20 cellular contexts compared by ENCODE assay signal in the genomic region with DNA sequence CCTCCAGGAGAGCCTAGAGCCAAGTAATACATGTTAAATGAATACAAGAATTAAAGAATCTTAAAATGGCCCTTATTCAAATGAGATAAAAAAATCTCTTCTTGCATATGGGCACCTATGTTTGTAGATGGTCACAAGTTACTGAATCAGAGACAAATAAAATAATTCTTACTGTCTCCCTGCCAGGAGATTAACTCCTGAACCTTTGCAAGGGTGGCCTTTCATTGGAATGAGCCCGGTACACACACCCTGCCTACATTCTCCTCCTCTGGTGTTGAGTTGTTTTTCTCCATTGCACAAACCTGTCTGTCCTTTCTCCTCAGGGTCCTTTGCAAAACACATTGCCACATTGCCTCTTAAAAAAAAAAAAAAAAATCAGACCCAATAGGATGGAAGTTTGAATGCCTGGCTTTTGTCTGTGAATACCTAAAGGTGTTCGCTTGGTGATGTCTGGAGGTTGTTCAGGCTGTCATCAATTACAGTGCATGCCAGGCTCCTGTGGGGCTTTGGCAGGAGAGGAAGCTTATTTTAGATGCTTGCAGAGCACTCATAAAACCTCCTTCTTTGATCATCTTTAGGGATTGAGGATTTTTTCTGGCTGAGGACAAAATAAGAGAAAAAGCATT. TPM values are rescaled to one million over a fixed set of nuclear protein-coding genes. Genes with fewer than 3 reads are reported as not detected.
DNase-seq lines count a peak whose midpoint lies in the region; ATAC-seq, FAIRE-seq and TF ChIP-seq lines count a peak whose summit lies in the region.
"Had no signal": no experiment of that assay in that cellular context is flagged by ENCODE, and none has a peak within 500 bp of the region (broad histone marks: within the 10 kb centered on the region; RNA-seq: fewer than 3 reads in every experiment).

No MANE protein-coding gene starts in this region.

- no peak overlapping the region for H3K4me3 Mint-ChIP-seq in stimulated activated memory B cell treated with anti-CD40 and anti-IgM and Interleukin-4, amounts not matched to agents 10 μg/mL and 1 μg/mL and 100 μg/mL, for 72 hours
- H3K4me3 Mint-ChIP-seq: CD14-positive monocyte had no signal

- H3K9me2 ChIP-seq in SK-N-SH, result no peaks in the 10 kb centered on the region

- no peaks in the 10 kb centered on the region for H3F3A ChIP-seq in SK-N-SH (replicated peaks; ENCODE audit: insufficient read depth)

- 85% methylated on average over 2 of the region's 2 CpGs for WGBS in SK-N-SH (ENCODE audit: low lambda C conversion rate)

- H3K79me2 ChIP-seq in SK-N-SH (ENCODE audit: insufficient read depth), result no peaks in the 10 kb centered on the region

- DNase-seq in SK-N-SH (no peak), epithelial cell of esophagus (ENCODE audit: low read depth) (peak; percentile 19), islet precursor cell (peak; percentile 77), GM10266 (ENCODE audit: extremely low spot score) (no peak), H54 (ENCODE audit: insufficient read length, low spot score) (no peak), Kasumi-1 (lab: John Stamatoyannopoulos, UW) (no peak)
- DNase-seq: 8988T, DMS79 treated with DMSO at 0.1 percent for 48 hours, KG1, MV-4-11, NCI-H1694 treated with DMSO at 0.1 percent for 48 hours, NCI-H2107, NCI-H510A, PC-9 had no signal

- H3K9ac ChIP-seq in SK-N-SH, result no peak overlapping the region

- no peaks in the 10 kb centered on the region for H4K20me1 ChIP-seq in SK-N-SH (ENCODE audit: insufficient read depth)

- H3K4me2 ChIP-seq in SK-N-SH, result no peak overlapping the region
- H3K4me2 ChIP-seq: PC-9 had no signal

- H3K4me1 ChIP-seq in SK-N-SH (ENCODE audit: control insufficient read depth in 1 of 2, insufficient read depth in 2 of 2, low read depth in 1 of 2, low read length in 1 of 2), result peaks cover 0 to 4% of the 10 kb centered on the region in 2 experiments; a peak in 2 of 4 replicates
- H3K4me1 ChIP-seq: SJSA1 had no signal

- no peaks in the 10 kb centered on the region for H3K36me3 Mint-ChIP-seq in stimulated activated memory B cell treated with anti-CD40 and anti-IgM and Interleukin-4, amounts not matched to agents 10 μg/mL and 1 μg/mL and 100 μg/mL, for 72 hours
- H3K36me3 Mint-ChIP-seq: CD14-positive monocyte had no signal

- peaks cover 45% of the 10 kb centered on the region for H3K4me1 Mint-ChIP-seq in stimulated activated memory B cell treated with anti-CD40 and anti-IgM and Interleukin-4, amounts not matched to agents 10 μg/mL and 1 μg/mL and 100 μg/mL, for 72 hours

- peak; percentile 52; the same call in 2 of the 3 replicates for ATAC-seq in SK-N-SH treated with all-trans-retinoic acid at 6 μM for 48 hours
- no peak for ATAC-seq in stimulated activated memory B cell treated with anti-CD40 and anti-IgM and Interleukin-4, amounts not matched to agents 10 μg/mL and 1 μg/mL and 100 μg/mL, for 72 hours

- H3K27ac Mint-ChIP-seq in stimulated activated memory B cell treated with anti-CD40 and anti-IgM and Interleukin-4, amounts not matched to agents 10 μg/mL and 1 μg/mL and 100 μg/mL, for 72 hours, result peak overlapping the region; percentile 24

- FAIRE-seq in H54 (lab: Jason Lieb, UNC), result no peak
- FAIRE-seq: G401.6 had no signal

- TF ChIP-seq POLR2A in H54 (IDR thresholded peaks at IDR 0.05; ENCODE audit: low read depth, low read length), result no peak

- H3K27ac ChIP-seq in SK-N-SH (ENCODE audit: low read depth in 2 of 2, low read length in 1 of 2), result no peak overlapping the region
- H3K27ac ChIP-seq: PC-9, RWPE1, SJSA1 had no signal

- POLR2A ChIA-PET in SK-N-SH (lab: Yijun Ruan, JAX), result no interaction called here

- H3K36me3 ChIP-seq in SK-N-SH (replicated peaks in 1 of 2; ENCODE audit: control insufficient read depth in 1 of 2, insufficient read depth in 2 of 2, low read length in 1 of 2), result no peaks in the 10 kb centered on the region
- H3K36me3 ChIP-seq: SJSA1 had no signal

- CTCF ChIA-PET in SK-N-SH (lab: Yijun Ruan, JAX), result interaction anchor here (1.1 kb wide), 1 partner anchor 187 kb away, joined by 5 read pairs; no protein-coding TSS in a partner anchor

- H3K9me3 ChIP-seq in SK-N-SH, result no peaks in the 10 kb centered on the region
- H3K9me3 ChIP-seq: SJSA1 had no signal

- no peak for TF ChIP-seq EP300 in SK-N-SH (IDR thresholded peaks at IDR 0.05; ENCODE audit: borderline replicate concordance in 1 of 2, low read depth in 1 of 2, low read length in 1 of 2)

- H3K9me3 Mint-ChIP-seq in stimulated activated memory B cell treated with anti-CD40 and anti-IgM and Interleukin-4, amounts not matched to agents 10 μg/mL and 1 μg/mL and 100 μg/mL, for 72 hours, result no peaks in the 10 kb centered on the region

- no peaks in the 10 kb centered on the region for H3K27me3 Mint-ChIP-seq in stimulated activated memory B cell treated with anti-CD40 and anti-IgM and Interleukin-4, amounts not matched to agents 10 μg/mL and 1 μg/mL and 100 μg/mL, for 72 hours

- TF ChIP-seq RAD21 in SK-N-SH (IDR thresholded peaks at IDR 0.05; ENCODE audit: low read length), result no peak

- no peaks in the 10 kb centered on the region for H3K27me3 ChIP-seq in SK-N-SH (ENCODE audit: insufficient read depth)
- H3K27me3 ChIP-seq: SJSA1 had no signal

- H3K4me3 ChIP-seq in SK-N-SH (ENCODE audit: low read depth in 2 of 2, low read length in 1 of 2) (no peak overlapping the region), epithelial cell of esophagus (ENCODE audit: low read length) (no peak overlapping the region)
- H3K4me3 ChIP-seq: PC-9, SJSA1 had no signal

- no peak overlapping the region for H2AFZ ChIP-seq in SK-N-SH (ENCODE audit: low read depth)
- H2AFZ ChIP-seq: PC-9 had no signal

- TF ChIP-seq CTCF in SK-N-SH (IDR thresholded peaks at IDR 0.05) (no peak), epithelial cell of esophagus (IDR thresholded peaks at IDR 0.05; ENCODE audit: insufficient read depth, low read depth, low read length, missing control alignments) (no peak), GM10266 (IDR thresholded peaks at IDR 0.05; ENCODE audit: control insufficient read depth, insufficient read depth, low read depth, missing control alignments) (no peak)

TF ChIP-seq in SK-N-SH treated with all-trans-retinoic acid at 6 μM for 48 hours, 23 proteins besides CTCF, POLR2A, EP300 and RAD21 (continues in another document):
- no peak for TF ChIP-seq ZNF8 (CRISPR knock-in tag; IDR thresholded peaks at IDR 0.05)
- TF ChIP-seq TOX (CRISPR knock-in tag; IDR thresholded peaks at IDR 0.05; ENCODE audit: borderline replicate concordance), result no peak
- TF ChIP-seq, protein P1, sequence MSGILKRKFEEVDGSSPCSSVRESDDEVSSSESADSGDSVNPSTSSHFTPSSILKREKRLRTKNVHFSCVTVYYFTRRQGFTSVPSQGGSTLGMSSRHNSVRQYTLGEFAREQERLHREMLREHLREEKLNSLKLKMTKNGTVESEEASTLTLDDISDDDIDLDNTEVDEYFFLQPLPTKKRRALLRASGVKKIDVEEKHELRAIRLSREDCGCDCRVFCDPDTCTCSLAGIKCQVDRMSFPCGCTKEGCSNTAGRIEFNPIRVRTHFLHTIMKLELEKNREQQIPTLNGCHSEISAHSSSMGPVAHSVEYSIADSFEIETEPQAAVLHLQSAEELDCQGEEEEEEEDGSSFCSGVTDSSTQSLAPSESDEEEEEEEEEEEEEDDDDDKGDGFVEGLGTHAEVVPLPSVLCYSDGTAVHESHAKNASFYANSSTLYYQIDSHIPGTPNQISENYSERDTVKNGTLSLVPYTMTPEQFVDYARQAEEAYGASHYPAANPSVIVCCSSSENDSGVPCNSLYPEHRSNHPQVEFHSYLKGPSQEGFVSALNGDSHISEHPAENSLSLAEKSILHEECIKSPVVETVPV (CRISPR knock-in tag; IDR thresholded peaks at IDR 0.05), result no peak
- no peak for TF ChIP-seq ZNF70 (CRISPR knock-in tag; IDR thresholded peaks at IDR 0.05)
- TF ChIP-seq GLIS3 (CRISPR knock-in tag; IDR thresholded peaks at IDR 0.05), result no peak
- TF ChIP-seq ZFP30 (CRISPR knock-in tag; IDR thresholded peaks at IDR 0.05), result no peak

TF ChIP-seq in SK-N-SH, 30 proteins besides CTCF, POLR2A, EP300 and RAD21 (continues in another document):
- TF ChIP-seq, protein P2, sequence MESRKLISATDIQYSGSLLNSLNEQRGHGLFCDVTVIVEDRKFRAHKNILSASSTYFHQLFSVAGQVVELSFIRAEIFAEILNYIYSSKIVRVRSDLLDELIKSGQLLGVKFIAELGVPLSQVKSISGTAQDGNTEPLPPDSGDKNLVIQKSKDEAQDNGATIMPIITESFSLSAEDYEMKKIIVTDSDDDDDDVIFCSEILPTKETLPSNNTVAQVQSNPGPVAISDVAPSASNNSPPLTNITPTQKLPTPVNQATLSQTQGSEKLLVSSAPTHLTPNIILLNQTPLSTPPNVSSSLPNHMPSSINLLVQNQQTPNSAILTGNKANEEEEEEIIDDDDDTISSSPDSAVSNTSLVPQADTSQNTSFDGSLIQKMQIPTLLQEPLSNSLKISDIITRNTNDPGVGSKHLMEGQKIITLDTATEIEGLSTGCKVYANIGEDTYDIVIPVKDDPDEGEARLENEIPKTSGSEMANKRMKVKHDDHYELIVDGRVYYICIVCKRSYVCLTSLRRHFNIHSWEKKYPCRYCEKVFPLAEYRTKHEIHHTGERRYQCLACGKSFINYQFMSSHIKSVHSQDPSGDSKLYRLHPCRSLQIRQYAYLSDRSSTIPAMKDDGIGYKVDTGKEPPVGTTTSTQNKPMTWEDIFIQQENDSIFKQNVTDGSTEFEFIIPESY (IDR thresholded peaks at IDR 0.05; ENCODE audit: borderline replicate concordance, low read depth), result no peak
- TF ChIP-seq, protein P3, sequence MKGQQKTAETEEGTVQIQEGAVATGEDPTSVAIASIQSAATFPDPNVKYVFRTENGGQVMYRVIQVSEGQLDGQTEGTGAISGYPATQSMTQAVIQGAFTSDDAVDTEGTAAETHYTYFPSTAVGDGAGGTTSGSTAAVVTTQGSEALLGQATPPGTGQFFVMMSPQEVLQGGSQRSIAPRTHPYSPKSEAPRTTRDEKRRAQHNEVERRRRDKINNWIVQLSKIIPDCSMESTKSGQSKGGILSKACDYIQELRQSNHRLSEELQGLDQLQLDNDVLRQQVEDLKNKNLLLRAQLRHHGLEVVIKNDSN (IDR thresholded peaks at IDR 0.05; ENCODE audit: borderline replicate concordance, low read depth), result no peak
- TF ChIP-seq RFX5 (IDR thresholded peaks at IDR 0.05; ENCODE audit: low read length) (no peak), NFIC (IDR thresholded peaks at IDR 0.05; ENCODE audit: borderline replicate concordance) (no peak), TCF12 (IDR thresholded peaks at IDR 0.05) (no peak), SMC3 (IDR thresholded peaks at IDR 0.05; ENCODE audit: low read depth, low read length) (no peak)
- TF ChIP-seq, protein P4, sequence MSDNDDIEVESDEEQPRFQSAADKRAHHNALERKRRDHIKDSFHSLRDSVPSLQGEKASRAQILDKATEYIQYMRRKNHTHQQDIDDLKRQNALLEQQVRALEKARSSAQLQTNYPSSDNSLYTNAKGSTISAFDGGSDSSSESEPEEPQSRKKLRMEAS (IDR thresholded peaks at IDR 0.05; ENCODE audit: low read depth), result no peak

RNA-seq across cellular contexts. Expression of a gene that starts 8.3 kb away (rescaled TPM):
- polyA plus RNA-seq in SK-N-SH (2012; rRNA removed), result 0.58 and 0.62 TPM in 2 replicates
- 0.58 and 0.67 TPM in 2 replicates for polyA plus RNA-seq in SK-N-SH (2012; cell fraction: cytosol; rRNA removed)
- 0.46 and 0.86 TPM in 2 replicates for polyA plus RNA-seq in SK-N-SH (2012; cell fraction: nucleus; rRNA removed)

Comparison
In these comparisons a context has a peak if more than half of its experiments do, and no peak if none do; other contexts are left out.
1. DNase-seq: peak in epithelial cell of esophagus (single experiment) and islet precursor cell (single experiment); none in SK-N-SH (single experiment), GM10266 (single experiment), H54 (single experiment) and Kasumi-1 (0 of 2).